Comparison of ENCODE assay signal across 13 cellular contexts in the genomic region with DNA sequence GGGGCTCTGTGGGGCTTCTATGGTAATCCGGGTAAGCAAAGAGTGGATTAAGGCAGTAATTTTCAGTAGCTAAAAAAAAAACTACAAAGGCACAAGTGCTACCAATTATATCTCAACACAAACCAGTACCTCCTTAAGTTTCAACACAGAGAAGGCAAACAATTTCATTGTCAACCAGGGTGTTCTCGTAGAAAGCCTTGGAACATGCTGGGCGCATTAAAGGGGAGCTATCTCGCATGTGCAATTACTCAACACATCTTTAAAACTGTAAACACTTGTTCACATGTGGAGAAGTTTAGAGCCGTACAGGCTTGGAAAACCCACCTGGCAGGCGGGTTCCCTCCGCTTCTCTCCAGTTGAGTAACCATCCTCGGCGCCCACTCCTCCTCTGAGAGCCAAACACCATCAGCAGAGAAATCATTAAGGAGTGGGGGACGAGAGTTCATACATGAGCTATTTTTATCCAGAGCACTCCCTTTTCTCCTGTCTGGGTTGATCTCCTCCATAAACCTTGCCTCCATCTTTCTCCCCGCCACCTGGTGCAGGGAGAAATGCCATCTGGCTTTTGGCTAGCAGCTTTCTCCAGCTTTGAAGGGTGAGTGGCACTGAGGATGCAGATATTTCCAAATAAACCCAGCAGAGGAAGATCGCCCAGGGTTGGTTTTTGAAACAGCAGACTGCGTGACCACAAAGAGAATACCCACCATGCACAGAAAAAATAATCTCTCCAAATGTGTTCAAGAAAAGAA.
"Had no signal": no experiment of that assay in that cellular context is flagged by ENCODE, and none has a peak within 500 bp of the region (broad histone marks: within the 10 kb centered on the region; RNA-seq: fewer than 3 reads in every experiment).

No MANE protein-coding gene starts in this region.

- H3K9me3 ChIP-seq: testis had no signal

- ATAC-seq: activated CD8-positive, alpha-beta T cell treated with anti-CD3 and anti-CD28 coated beads, Interleukin-2, amount 10 ng/mL, durations not matched to agents 7 days and 5 days; activated naive CD8-positive, alpha-beta T cell treated with anti-CD3 and anti-CD28 coated beads, Interleukin-2, amount 50 U/mL, for 24 hours; effector memory CD8-positive, alpha-beta T cell; gastroesophageal sphincter; stimulated activated naive CD8-positive, alpha-beta T cell treated with anti-CD3 and anti-CD28 coated beads, Interleukin-15, amount 100 ng/mL, for 72 hours had no signal

- H3K4me3 ChIP-seq: gastroesophageal sphincter, hepatocyte, skin epidermis, testis had no signal

- H3K36me3 ChIP-seq: gastroesophageal sphincter had no signal

- DNase-seq: activated CD8-positive, alpha-beta memory T cell treated with anti-CD3 and anti-CD28 coated beads, Interleukin-2, amount 50 U/mL, for 48 hours; activated CD8-positive, alpha-beta T cell treated with anti-CD3 and anti-CD28 coated beads, Interleukin-2, amount 10 ng/mL, durations not matched to agents 7 days and 5 days; activated naive CD4-positive, alpha-beta T cell treated with Interleukin-2 at 50 U/mL for 16 hours; activated naive CD8-positive, alpha-beta T cell treated with anti-CD3 and anti-CD28 coated beads, Interleukin-2, amount 50 U/mL, for 24 hours; central memory CD4-positive, alpha-beta T cell; effector memory CD8-positive, alpha-beta T cell; kidney; stimulated activated CD4-positive, alpha-beta T cell treated with anti-CD3 and anti-CD28 coated beads, Interleukin-4, amount 100 ng/mL, for 4 hours; stimulated activated naive CD8-positive, alpha-beta T cell treated with anti-CD3 and anti-CD28 coated beads, Interleukin-15, amount 100 ng/mL, for 72 hours had no signal

- H3K27me3 ChIP-seq: gastroesophageal sphincter, hepatocyte, testis had no signal

- H3K27ac ChIP-seq: gastroesophageal sphincter, hepatocyte, skin epidermis, testis had no signal
